In genomic region chr18:49560277-49561126, GRCh38 we compare ENCODE assay signal across 8 cellular contexts. TPM values are rescaled to one million over a fixed set of nuclear protein-coding genes. Genes with fewer than 3 reads are reported as not detected.
DNase-seq lines count a peak whose midpoint lies in the region; ATAC-seq and TF ChIP-seq lines count a peak whose summit lies in the region.

No MANE protein-coding gene starts in this region.

- 16% methylated on average over 13 of the region's 40 CpGs; no CpG with 5 or more reads in 1 of the 2 experiments for WGBS in IMR-90 (ENCODE audit: extremely low coverage in 2 of 2, insufficient read length in 1 of 2), 2 experiments
- WGBS in stomach, 5 donors, result 1 to 6% (median 2%) methylated on average over 35 to 40 of the region's 40 CpGs

- no peak overlapping the region for H3K4ac ChIP-seq in IMR-90 (ENCODE audit: low read depth, low read length)

- BruUV-seq in IMR-90 (replicated peaks; lab: Mats Ljungman, UMichigan), result no TSS peak

- no peak for TF ChIP-seq CTCF in BE2C (IDR thresholded peaks at IDR 0.05; ENCODE audit: low read depth, low read length)
- no peak for TF ChIP-seq CTCF in IMR-90 (conservative IDR thresholded peaks at IDR 0.05; ENCODE audit: low read depth, low read length)
- no peak for TF ChIP-seq CTCF in stomach (IDR thresholded peaks at IDR 0.05)
- no peak for TF ChIP-seq CTCF in MM.1S (IDR thresholded peaks at IDR 0.05; ENCODE audit: low read length)

- dilution Hi-C loops in IMR-90 (cut with HindIII; ENCODE audit: low sequenced_read_pairs, unreplicated experiment), result no loop called here

- no peaks in the 10 kb centered on the region for H3K79me2 ChIP-seq in MM.1S (ENCODE audit: low read length)

- H3K56ac ChIP-seq in IMR-90 (ENCODE audit: extremely low read depth, insufficient read depth, low read length), result no peak overlapping the region

- H3K27me3 Mint-ChIP-seq in activated naive CD8-positive, alpha-beta T cell treated with anti-CD3 and anti-CD28 coated beads, Interleukin-2, amount 50 U/mL, for 24 hours, result peaks cover 69% of the 10 kb centered on the region

- H4K5ac ChIP-seq in IMR-90 (ENCODE audit: low read depth, low read length), result no peak overlapping the region

- H3K9me2 ChIP-seq in MM.1S (replicated peaks; ENCODE audit: insufficient read depth, low read length), result no peaks in the 10 kb centered on the region

- no peak overlapping the region for H4K8ac ChIP-seq in IMR-90 (ENCODE audit: low read depth in 2 of 2, low read length in 2 of 2)

- no peaks in the 10 kb centered on the region for H3F3A ChIP-seq in MM.1S (ENCODE audit: insufficient read depth, low read length)

- DNase-seq in BE2C (no peak), IMR-90 (no peak), islet precursor cell (peak; percentile 61), stomach (no peak), ACHN (no peak), MM.1S (no peak)
- DNase-seq in activated naive CD8-positive, alpha-beta T cell treated with anti-CD3 and anti-CD28 coated beads, Interleukin-2, amount 50 U/mL, for 24 hours, result peak; percentile 11
- no peak for DNase-seq in stimulated activated CD4-positive, alpha-beta T cell treated with anti-CD3 and anti-CD28 coated beads, Interleukin-1b, Interleukin-23, amount 100 ng/mL, for 48 hours

- in situ Hi-C loops in IMR-90 (cut with MboI; ENCODE audit: low sequenced_read_pairs), result loop anchor here (10.0 kb wide), 1 partner anchor 194 kb away; no protein-coding TSS in a partner anchor
- in situ Hi-C loops in ACHN (cut with HindIII; ENCODE audit: low pct_ligation_motif_present, low pct_unique_long_range_greater_than_20kb, low sequenced_read_pairs), result no loop called here

- H3K36me3 Mint-ChIP-seq in activated naive CD8-positive, alpha-beta T cell treated with anti-CD3 and anti-CD28 coated beads, Interleukin-2, amount 50 U/mL, for 24 hours (ENCODE audit: low read depth), result no peaks in the 10 kb centered on the region

- peak overlapping the region; percentile 85 for H3K4me2 ChIP-seq in IMR-90 (ENCODE audit: low read depth, low read length)
- H3K4me2 ChIP-seq in MM.1S (ENCODE audit: low read depth, low read length), result no peak overlapping the region

- POLR2A ChIA-PET in IMR-90 (lab: Charles Lee; ENCODE audit: unreplicated experiment), result interaction anchor here (0.5 kb wide), 1 partner anchor 13 kb away, joined by 10 read pairs; no protein-coding TSS in a partner anchor

- H3K4me1 ChIP-seq in BE2C (no peaks in the 10 kb centered on the region), IMR-90 (ENCODE audit: control insufficient read depth, insufficient read depth, low read length) (peaks cover 7% of the 10 kb centered on the region), stomach (peaks cover 30 to 49% (median 38%) of the 10 kb centered on the region in 4 donors), MM.1S (ENCODE audit: low read length) (peaks cover 13% of the 10 kb centered on the region)

- no peak overlapping the region for H3K9ac ChIP-seq in IMR-90 (ENCODE audit: low read depth, low read length)
- no peak overlapping the region for H3K9ac ChIP-seq in MM.1S (ENCODE audit: low read length)

- CTCF ChIA-PET in IMR-90 (lab: Yijun Ruan, JAX), result interaction anchor here (0.8 to 1.3 kb wide), 2 partner anchors 48 to 302 kb away, joined by 3 read pairs; no protein-coding TSS in a partner anchor

- no peak overlapping the region for H2BK20ac ChIP-seq in IMR-90 (ENCODE audit: low read depth, low read length)

- no peak overlapping the region for H2BK5ac ChIP-seq in IMR-90 (ENCODE audit: low read depth, low read length, poor library complexity, severe bottlenecking)

- H2BK15ac ChIP-seq in IMR-90 (ENCODE audit: low read depth, low read length), result no peak overlapping the region

- H4K91ac ChIP-seq in IMR-90 (ENCODE audit: insufficient read depth, low read depth, low read length), result no peak overlapping the region

- H3K27ac ChIP-seq in IMR-90 (ENCODE audit: insufficient read depth, low read length) (no peak overlapping the region), stomach (peak overlapping the region in 2 of 5 donors; percentile 27 to 51), MM.1S (ENCODE audit: low read length) (no peak overlapping the region)

- TF ChIP-seq RAD21 in IMR-90 (IDR thresholded peaks at IDR 0.05; ENCODE audit: low read length), result no peak

- H3K9me3 ChIP-seq in BE2C (no peaks in the 10 kb centered on the region), IMR-90 (ENCODE audit: control insufficient read depth, insufficient read depth, low read length) (no peaks in the 10 kb centered on the region), stomach (no peaks in the 10 kb centered on the region), MM.1S (replicated peaks; ENCODE audit: insufficient read depth, low read length) (no peaks in the 10 kb centered on the region)

- peaks cover 46% of the 10 kb centered on the region for H3K27me3 ChIP-seq in BE2C
- peaks cover 65% of the 10 kb centered on the region for H3K27me3 ChIP-seq in IMR-90 (ENCODE audit: control insufficient read depth, insufficient read depth, low read length)
- H3K27me3 ChIP-seq in stomach, result peaks cover 0 to 50% (median 37%) of the 10 kb centered on the region in 3 donors
- peaks cover 26% of the 10 kb centered on the region for H3K27me3 ChIP-seq in MM.1S (replicated peaks; ENCODE audit: insufficient read depth, low read length)

- no peak overlapping the region for H2AK5ac ChIP-seq in IMR-90 (ENCODE audit: low read depth, low read length)

- no peaks in the 10 kb centered on the region; the same call in 1 of the 2 replicates for H3K9me1 ChIP-seq in IMR-90 (ENCODE audit: insufficient read depth, low read length)

- no peaks in the 10 kb centered on the region for H3K36me3 ChIP-seq in BE2C
- no peaks in the 10 kb centered on the region for H3K36me3 ChIP-seq in IMR-90 (ENCODE audit: control insufficient read depth, insufficient read depth, low read length)
- H3K36me3 ChIP-seq in stomach, result no peaks in the 10 kb centered on the region
- no peaks in the 10 kb centered on the region for H3K36me3 ChIP-seq in MM.1S (replicated peaks; ENCODE audit: insufficient read depth, low read length)

- no peaks in the 10 kb centered on the region for H4K20me1 ChIP-seq in IMR-90 (ENCODE audit: insufficient read depth, low read length)
- H4K20me1 ChIP-seq in MM.1S (ENCODE audit: insufficient read depth, low read length), result no peaks in the 10 kb centered on the region

- 0 out of 2 replicates have a peak overlapping the region, but pooled peaks have one; percentile 16 for H3K23ac ChIP-seq in IMR-90 (ENCODE audit: low read depth, low read length)

- peak overlapping the region; percentile 52 for H3K27ac Mint-ChIP-seq in activated naive CD8-positive, alpha-beta T cell treated with anti-CD3 and anti-CD28 coated beads, Interleukin-2, amount 50 U/mL, for 24 hours

- H3K4me3 ChIP-seq in BE2C (ENCODE audit: low read depth, low read length) (0 out of 2 replicates have a peak overlapping the region, but pooled peaks have one; percentile 11), IMR-90 (ENCODE audit: insufficient read depth, low read depth, low read length) (peak overlapping the region; percentile 28), stomach (peak overlapping the region; percentile 44 to 52 (median 48)), MM.1S (ENCODE audit: low read length) (no peak overlapping the region)

- no peak overlapping the region for H2BK120ac ChIP-seq in IMR-90 (ENCODE audit: low read depth, low read length)

- H3K79me1 ChIP-seq in IMR-90 (ENCODE audit: low read depth in 1 of 2, low read length in 2 of 2), result no peaks in the 10 kb centered on the region

- TF ChIP-seq EP300 in stomach (IDR thresholded peaks at IDR 0.05), result no peak

- no peak overlapping the region for H3K18ac ChIP-seq in IMR-90 (ENCODE audit: low read depth, low read length)

- peak overlapping the region; percentile 66 for H3K4me3 Mint-ChIP-seq in activated naive CD8-positive, alpha-beta T cell treated with anti-CD3 and anti-CD28 coated beads, Interleukin-2, amount 50 U/mL, for 24 hours

- intact Hi-C loops in IMR-90 (cut with micrococcal nuclease) (loop anchor here (1.0 to 10.0 kb wide), 2 partner anchors 134 to 208 kb away; no protein-coding TSS in a partner anchor), stomach (cut with DNase I; ENCODE audit: low total_unique reads) (loop anchor here (10.0 kb wide), 1 partner anchor 204 kb away; no protein-coding TSS in a partner anchor)

- no peaks in the 10 kb centered on the region for H3K9me3 Mint-ChIP-seq in activated naive CD8-positive, alpha-beta T cell treated with anti-CD3 and anti-CD28 coated beads, Interleukin-2, amount 50 U/mL, for 24 hours

- H3K14ac ChIP-seq in IMR-90 (replicated peaks; ENCODE audit: low read depth, low read length), result no peak overlapping the region

- H2AFZ ChIP-seq in IMR-90 (replicated peaks; ENCODE audit: low read length, poor library complexity) (peak overlapping the region; percentile 87), MM.1S (ENCODE audit: low read length) (no peak overlapping the region)

- peak; percentile 9; the same call in 1 of the 2 replicates for ATAC-seq in IMR-90 (ENCODE audit: low read depth)
- no peak for ATAC-seq in activated naive CD8-positive, alpha-beta T cell treated with anti-CD3 and anti-CD28 coated beads, Interleukin-2, amount 50 U/mL, for 24 hours

- peak overlapping the region; percentile 60 for H2AK9ac ChIP-seq in IMR-90 (replicated peaks; ENCODE audit: low read depth, low read length, poor library complexity)

- TF ChIP-seq POLR2A in IMR-90 (IDR thresholded peaks at IDR 0.05; ENCODE audit: low read depth, low read length), result no peak
- no peak for TF ChIP-seq POLR2A in stomach (IDR thresholded peaks at IDR 0.05)

- peaks cover 35% of the 10 kb centered on the region for H3K4me1 Mint-ChIP-seq in activated naive CD8-positive, alpha-beta T cell treated with anti-CD3 and anti-CD28 coated beads, Interleukin-2, amount 50 U/mL, for 24 hours

TF ChIP-seq in IMR-90, 13 proteins besides CTCF, POLR2A, EP300 and RAD21 (continues in another document):
- TF ChIP-seq MXI1 (IDR thresholded peaks at IDR 0.05; ENCODE audit: borderline replicate concordance, low read depth, low read length), result no peak
- TF ChIP-seq RCOR1 (IDR thresholded peaks at IDR 0.05; ENCODE audit: insufficient replicate concordance, low read length), result no peak
- no peak for TF ChIP-seq MAFK (IDR thresholded peaks at IDR 0.05; ENCODE audit: low read depth, low read length)
- no peak for TF ChIP-seq RFX5 (IDR thresholded peaks at IDR 0.05; ENCODE audit: low read depth, low read length)

RNA-seq across cellular contexts. Expression of gene LIPG, which starts 1.4 kb away (rescaled TPM):
- not detected for polyA plus RNA-seq in BE2C (2012; ENCODE audit: insufficient read depth, insufficient read length, low read depth)
- under 0.01 TPM in 1 of 2 replicates, not detected in the other for total RNA-seq in IMR-90 (2012; rRNA removed)
- polyA plus RNA-seq in IMR-90 (2012; rRNA removed), result 0.13 and 0.14 TPM in 2 replicates
- 0.05 and 0.14 TPM in 2 replicates for polyA plus RNA-seq in IMR-90 (2012; cell fraction: cytosol; rRNA removed)
- polyA plus RNA-seq in IMR-90 (2012; cell fraction: nucleus; rRNA removed; ENCODE audit: low replicate concordance), result 0.05 and 0.16 TPM in 2 replicates
- total RNA-seq in stomach, result 1 to 10 TPM; 2.9 to 6.2 (median 4.0) TPM
- 1 to 10 TPM in 2 of 3 donors, under 1 TPM in 1; 0.76 to 2.9 (median 2.5) TPM for polyA plus RNA-seq in stomach

Comparison
In these comparisons a context has a peak if more than half of its experiments do, and no peak if none do; other contexts are left out.
1. DNase-seq: peak in activated naive CD8-positive, alpha-beta T cell treated with anti-CD3 and anti-CD28 coated beads, Interleukin-2, amount 50 U/mL, for 24 hours (single experiment) and islet precursor cell (single experiment); none in BE2C (single experiment), IMR-90 (single experiment), stomach (single experiment), ACHN (single experiment), MM.1S (single experiment) and stimulated activated CD4-positive, alpha-beta T cell treated with anti-CD3 and anti-CD28 coated beads, Interleukin-1b, Interleukin-23, amount 100 ng/mL, for 48 hours (single experiment).